In genomic region chr9:37121881-37122280, GRCh38 we compare ENCODE assay signal across 9 cellular contexts. TPM values are rescaled to one million over a fixed set of nuclear protein-coding genes. Genes with fewer than 3 reads are reported as not detected.
DNase-seq lines count a peak whose midpoint lies in the region; ATAC-seq, FAIRE-seq and TF ChIP-seq lines count a peak whose summit lies in the region.
"Had no signal": no experiment of that assay in that cellular context is flagged by ENCODE, and none has a peak within 500 bp of the region (broad histone marks: within the 10 kb centered on the region; RNA-seq: fewer than 3 reads in every experiment).

No MANE protein-coding gene starts in this region.

- WGBS in heart right ventricle, 2 donors, result 70 to 73% methylated on average over 4 of the region's 4 CpGs

- H3K27ac ChIP-seq in ACC112 (ENCODE audit: low read depth, low read length) (no peak overlapping the region), HCT116 (ENCODE audit: low read depth, low read length) (no peak overlapping the region), heart right ventricle (peak overlapping the region in 1 of 10 donors; percentile 97)

- H3K4me3 ChIP-seq in ACC112 (ENCODE audit: low read depth, low read length) (peak overlapping the region; percentile 92), HCT116 (replicated peaks in 1 of 2; ENCODE audit: low read depth in 1 of 2, low read length in 2 of 2) (peak overlapping the region; percentile 82 to 86; a peak in 3 of 4 replicates), heart right ventricle (peak overlapping the region in 5 of 10 donors; percentile 84 to 99 (median 87))

- RAD21 ChIA-PET in HCT116 (lab: Charles Lee; ENCODE audit: low non-redundant PET in 1 of 2, low total read pairs in 2 of 2, uncharacterized antibody in 2 of 2, unreplicated experiment in 2 of 2), result no interaction called here

- peaks cover 18% of the 10 kb centered on the region for H3K36me3 Mint-ChIP-seq in activated naive CD8-positive, alpha-beta T cell treated with anti-CD3 and anti-CD28 coated beads for 36 hours
- H3K36me3 Mint-ChIP-seq in immature natural killer cell, result no peaks in the 10 kb centered on the region

- ATAC-seq in HCT116 (no peak), heart right ventricle (no peak)

- H3K27me3 ChIP-seq in ACC112 (ENCODE audit: insufficient read depth, low read length), result no peaks in the 10 kb centered on the region
- H3K27me3 ChIP-seq in HCT116 (ENCODE audit: insufficient read depth, low read length), result no peaks in the 10 kb centered on the region
- no peaks in the 10 kb centered on the region for H3K27me3 ChIP-seq in heart right ventricle

- H3K36me3 ChIP-seq in ACC112 (ENCODE audit: insufficient read depth, low read length) (peaks cover 14% of the 10 kb centered on the region), HCT116 (ENCODE audit: control insufficient read depth in 1 of 2, insufficient read depth in 2 of 2, low read length in 2 of 2) (peaks cover 3 to 6% of the 10 kb centered on the region in 2 experiments; a peak in 3 of 4 replicates), heart right ventricle (peaks cover 0 to 10% (median 0%) of the 10 kb centered on the region in 9 donors)

- H3K27ac Mint-ChIP-seq in activated naive CD8-positive, alpha-beta T cell treated with anti-CD3 and anti-CD28 coated beads for 36 hours, result peak overlapping the region; percentile 4
- peak overlapping the region in 5 of 6 donors; percentile 91 to 99 (median 96) for H3K27ac Mint-ChIP-seq in immature natural killer cell

- no TSS peak for BruUV-seq in HCT116 (replicated peaks; lab: Mats Ljungman, UMichigan)

- H2AFZ ChIP-seq in ACC112 (ENCODE audit: low read length, unreplicated experiment), result no peak overlapping the region
- no peak overlapping the region for H2AFZ ChIP-seq in HCT116 (ENCODE audit: low read depth, low read length, poor library complexity, severe bottlenecking)

- intact Hi-C loops in HCT116 (cut with micrococcal nuclease) (no loop called here), heart right ventricle (cut with DNase I) (loop anchor here in 3 of 10 donors (2.0 to 10.0 kb wide), 3 partner anchors 43 to 47 kb away; no protein-coding TSS in a partner anchor)

- TF ChIP-seq POLR2A in HCT116 (IDR thresholded peaks at IDR 0.05; ENCODE audit: borderline replicate concordance, extremely low read depth, insufficient read depth, insufficient read length) (no peak), GM12892 (IDR thresholded peaks at IDR 0.05; ENCODE audit: low read depth, low read length) (no peak)

- no peaks in the 10 kb centered on the region for H3K9me2 ChIP-seq in HCT116 (ENCODE audit: insufficient read depth)

- peaks cover 25% of the 10 kb centered on the region for H3K4me1 Mint-ChIP-seq in activated naive CD8-positive, alpha-beta T cell treated with anti-CD3 and anti-CD28 coated beads for 36 hours
- H3K4me1 Mint-ChIP-seq in immature natural killer cell, result peaks cover 42 to 45% of the 10 kb centered on the region in 2 donors

- peaks cover 8% of the 10 kb centered on the region for H3K4me1 ChIP-seq in ACC112 (ENCODE audit: control insufficient read depth, insufficient read depth, low read length, unreplicated experiment)
- H3K4me1 ChIP-seq in HCT116 (ENCODE audit: control insufficient read depth in 1 of 2, insufficient read depth in 2 of 2, low read length in 2 of 2), result peaks cover 5 to 13% of the 10 kb centered on the region in 2 experiments
- peaks cover 0 to 25% (median 20%) of the 10 kb centered on the region in 9 donors for H3K4me1 ChIP-seq in heart right ventricle

- H3K4me2 ChIP-seq in HCT116 (ENCODE audit: low read length), result peak overlapping the region; percentile 69

- H4K20me1 ChIP-seq in HCT116 (ENCODE audit: insufficient read depth), result no peaks in the 10 kb centered on the region

- no peak for TF ChIP-seq CTCF in HCT116 (IDR thresholded peaks at IDR 0.05 in 2 of 3, conservative IDR thresholded peaks at IDR 0.05 in 1 of 3; ENCODE audit: borderline replicate concordance in 1 of 3, insufficient read depth in 1 of 3, low read depth in 2 of 3, low read length in 2 of 3)
- TF ChIP-seq CTCF in heart right ventricle (IDR thresholded peaks at IDR 0.05), result no peak

- no peak for DNase-seq in HCT116 (ENCODE audit: low read depth, low spot score)
- no peak for DNase-seq in activated naive CD8-positive, alpha-beta T cell treated with anti-CD3 and anti-CD28 coated beads for 36 hours
- no peak for DNase-seq in immature natural killer cell
- no peak for DNase-seq in stimulated activated naive CD4-positive, alpha-beta T cell treated with Interleukin-2 at 50 U/mL for 16 hours (lab: John Stamatoyannopoulos, UW)
- no peak for DNase-seq in GM12892 (ENCODE audit: insufficient read length)
- DNase-seq in glomerular visceral epithelial cell (ENCODE audit: extremely low spot score), result no peak
- DNase-seq in heart right ventricle, result no peak
- DNase-seq: DMS79 had no signal

- H3K9me3 Mint-ChIP-seq in activated naive CD8-positive, alpha-beta T cell treated with anti-CD3 and anti-CD28 coated beads for 36 hours, result peaks cover 6% of the 10 kb centered on the region
- no peaks in the 10 kb centered on the region for H3K9me3 Mint-ChIP-seq in immature natural killer cell

- CTCF ChIA-PET in HCT116 (lab: Charles Lee), result no interaction called here

- POLR2A ChIA-PET in HCT116 (lab: Charles Lee), result no interaction called here

- H3K9ac ChIP-seq in HCT116 (ENCODE audit: low read length), result peak overlapping the region; percentile 91

- peak overlapping the region; percentile 97 for H3K4me3 Mint-ChIP-seq in activated naive CD8-positive, alpha-beta T cell treated with anti-CD3 and anti-CD28 coated beads for 36 hours
- peak overlapping the region; percentile 93 to 100 (median 98) for H3K4me3 Mint-ChIP-seq in immature natural killer cell

- FAIRE-seq in GM12892 (lab: Jason Lieb, UNC), result no peak

- H3K79me2 ChIP-seq in ACC112 (ENCODE audit: control insufficient read depth, insufficient read depth, low read length, unreplicated experiment) (peaks cover 68% of the 10 kb centered on the region), HCT116 (ENCODE audit: insufficient read depth, low read length) (peaks cover 64% of the 10 kb centered on the region)

- H3K9me3 ChIP-seq in HCT116 (ENCODE audit: control insufficient read depth in 1 of 2, insufficient read depth in 1 of 2, low read depth in 1 of 2, low read length in 2 of 2) (no peaks in the 10 kb centered on the region), heart right ventricle (peaks cover 0 to 3% (median 0%) of the 10 kb centered on the region in 11 donors)

- H3K27me3 Mint-ChIP-seq in activated naive CD8-positive, alpha-beta T cell treated with anti-CD3 and anti-CD28 coated beads for 36 hours, result no peaks in the 10 kb centered on the region
- peaks cover 7 to 12% (median 8%) of the 10 kb centered on the region in 3 donors for H3K27me3 Mint-ChIP-seq in immature natural killer cell (ENCODE audit: low read depth in 3 of 3)

- TF ChIP-seq RAD21 in HCT116 (IDR thresholded peaks at IDR 0.05; ENCODE audit: low read depth), result no peak

TF ChIP-seq in HCT116, 20 proteins besides CTCF, POLR2A, EP300 and RAD21:
- no peak for TF ChIP-seq EZH2 (IDR thresholded peaks at IDR 0.05)
- no peak for TF ChIP-seq TCF7L2 (IDR thresholded peaks at IDR 0.05; ENCODE audit: borderline replicate concordance, extremely low read depth, insufficient read depth, insufficient read length)
- TF ChIP-seq SP1 (IDR thresholded peaks at IDR 0.05; ENCODE audit: low read depth), result no peak
- no peak for TF ChIP-seq JUND (IDR thresholded peaks at IDR 0.05)
- no peak for TF ChIP-seq EZH2phosphoT487 (IDR thresholded peaks at IDR 0.05; ENCODE audit: borderline replicate concordance)
- no peak for TF ChIP-seq ZFX (IDR thresholded peaks at IDR 0.05)
- no peak for TF ChIP-seq ELF1 (IDR thresholded peaks at IDR 0.05; ENCODE audit: borderline replicate concordance, low read depth)
TF ChIP-seq in HCT116: peak in this region for 0.

RNA-seq across cellular contexts. Expression of gene ZCCHC7, which starts 1.5 kb away (rescaled TPM):
- total RNA-seq in HCT116 (2021; ENCODE audit: unreplicated experiment) (31.2 TPM), heart right ventricle (10 to 100 TPM in 5 of 10 donors, 1 to 10 TPM in 5; 7.8 to 11.9 (median 9.8) TPM)
- polyA plus RNA-seq in HCT116 (2012), result 17.9 and 23.6 TPM in 2 replicates
- 10 to 100 TPM; 35.4 to 37.5 TPM for total RNA-seq in activated naive CD8-positive, alpha-beta T cell treated with anti-CD3 and anti-CD28 coated beads for 36 hours
- polyA plus RNA-seq in immature natural killer cell (10 to 100 TPM; 21.1 to 23.8 (median 23.1) TPM), heart right ventricle (1 to 10 TPM; 4.3 to 7.2 TPM)
- polyA plus RNA-seq in GM12892 (2012; ENCODE audit: missing spikeins), result 60.8 TPM
